Comparison of ENCODE assay signal across 8 cellular contexts in the genomic region with DNA sequence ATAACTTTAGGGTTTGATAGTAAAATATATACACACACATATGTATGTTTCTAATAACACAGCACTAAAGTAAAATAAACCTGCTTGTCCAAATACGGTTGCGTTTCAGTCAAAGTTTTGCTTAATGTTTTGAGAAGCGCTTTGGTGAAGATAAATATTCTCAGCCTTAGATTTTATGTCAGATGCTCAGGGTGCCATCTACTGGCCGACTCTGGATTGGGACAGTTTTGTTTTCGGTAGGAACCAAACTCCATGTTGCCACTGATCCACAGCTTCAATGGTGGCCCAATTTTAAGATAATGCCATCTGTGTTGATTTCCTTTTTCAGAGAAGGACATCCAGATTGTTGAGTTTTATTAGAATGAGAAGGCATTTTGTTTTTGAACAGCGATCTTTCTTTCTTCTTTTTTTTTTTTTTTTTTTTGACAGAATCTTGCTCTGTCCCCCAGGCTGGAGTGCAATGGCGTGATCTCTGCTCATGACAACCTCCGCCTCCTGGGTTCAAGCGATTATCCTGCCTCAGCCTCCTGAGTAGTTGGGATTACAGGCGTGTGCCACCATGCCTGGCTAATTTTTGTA. TPM values are rescaled to one million over a fixed set of nuclear protein-coding genes. Genes with fewer than 3 reads are reported as not detected.
A peak's percentile ranks its signal among the peaks of the same experiment; 100 is the strongest.
DNase-seq lines count a peak whose midpoint lies in the region; ATAC-seq and TF ChIP-seq lines count a peak whose summit lies in the region.

No MANE protein-coding gene starts in this region.

- H3K9me2 ChIP-seq in SU-DHL-6 (replicated peaks; ENCODE audit: insufficient read depth, low read length): no peaks in the 10 kb centered on the region

- H3K79me2 ChIP-seq in SU-DHL-6 (ENCODE audit: insufficient read depth, low read length): no peaks in the 10 kb centered on the region

- H2AFZ ChIP-seq in SU-DHL-6 (ENCODE audit: low read depth, low read length, severe bottlenecking): no peak overlapping the region

- H3K36me3 ChIP-seq in SU-DHL-6 (ENCODE audit: low read length) (no peaks in the 10 kb centered on the region), brain microvascular endothelial cell (replicated peaks) (no peaks in the 10 kb centered on the region)

- no peak overlapping the region for H3K27ac ChIP-seq in SU-DHL-6 (ENCODE audit: low read depth, low read length)
- no peak overlapping the region for H3K27ac ChIP-seq in brain microvascular endothelial cell

- DNase-seq in Daoy (ENCODE audit: low read depth) (peak; percentile 75), LoVo (ENCODE audit: low spot score) (peak; percentile 75), brain microvascular endothelial cell (peak; percentile 79), inferior parietal cortex (ENCODE audit: extremely low spot score) (peak; percentile 84), cortex of kidney (lab: John Stamatoyannopoulos, UW) (no peak)
- DNase-seq in stimulated activated CD4-positive, alpha-beta T cell treated with anti-CD3 and anti-CD28 coated beads, Interleukin-15, amount 100 ng/mL, for 24 hours: peak; percentile 67

- H3K9ac ChIP-seq in SU-DHL-6 (ENCODE audit: low read length): no peak overlapping the region

- no peaks in the 10 kb centered on the region for H3F3A ChIP-seq in SU-DHL-6 (ENCODE audit: insufficient read depth)

- H3K4me3 ChIP-seq in SU-DHL-6 (ENCODE audit: insufficient read depth, low read length, poor library complexity, severe bottlenecking): no peak overlapping the region
- no peak overlapping the region for H3K4me3 ChIP-seq in brain microvascular endothelial cell (ENCODE audit: low read depth, low read length)

- H4K20me1 ChIP-seq in SU-DHL-6 (ENCODE audit: low read depth, low read length): no peaks in the 10 kb centered on the region

- TF ChIP-seq CTCF in SU-DHL-6 (IDR thresholded peaks at IDR 0.05; ENCODE audit: insufficient read depth, low read length, poor library complexity, severe bottlenecking) (peak; percentile 66), brain microvascular endothelial cell (IDR thresholded peaks at IDR 0.05; ENCODE audit: low read depth, low read length, missing control alignments) (peak; percentile 86)

- no peak overlapping the region for H3K4me2 ChIP-seq in SU-DHL-6 (ENCODE audit: low read depth, low read length, poor library complexity, severe bottlenecking)

- ATAC-seq in GM21529 (IDR thresholded peaks at IDR 0.05; ENCODE audit: unreplicated experiment): peak; percentile 82

- H3K27me3 ChIP-seq in SU-DHL-6 (ENCODE audit: low read length): no peaks in the 10 kb centered on the region
- no peaks in the 10 kb centered on the region for H3K27me3 ChIP-seq in brain microvascular endothelial cell (replicated peaks)

- H3K9me3 ChIP-seq in SU-DHL-6 (ENCODE audit: insufficient read depth, low read length): no peaks in the 10 kb centered on the region

- in situ Hi-C loops in brain microvascular endothelial cell (cut with HindIII; ENCODE audit: low pct_ligation_motif_present, low sequenced_read_pairs): no loop called here

RNA-seq across cellular contexts. Expression of gene LLPH, which starts 43.1 kb away (rescaled TPM):
- 17.0 and 36.6 TPM in 2 replicates for total RNA-seq in Daoy (2014; rRNA removed; shearing (Covaris generic))
